1 cellular context compared by ENCODE assay signal in the genomic region with DNA sequence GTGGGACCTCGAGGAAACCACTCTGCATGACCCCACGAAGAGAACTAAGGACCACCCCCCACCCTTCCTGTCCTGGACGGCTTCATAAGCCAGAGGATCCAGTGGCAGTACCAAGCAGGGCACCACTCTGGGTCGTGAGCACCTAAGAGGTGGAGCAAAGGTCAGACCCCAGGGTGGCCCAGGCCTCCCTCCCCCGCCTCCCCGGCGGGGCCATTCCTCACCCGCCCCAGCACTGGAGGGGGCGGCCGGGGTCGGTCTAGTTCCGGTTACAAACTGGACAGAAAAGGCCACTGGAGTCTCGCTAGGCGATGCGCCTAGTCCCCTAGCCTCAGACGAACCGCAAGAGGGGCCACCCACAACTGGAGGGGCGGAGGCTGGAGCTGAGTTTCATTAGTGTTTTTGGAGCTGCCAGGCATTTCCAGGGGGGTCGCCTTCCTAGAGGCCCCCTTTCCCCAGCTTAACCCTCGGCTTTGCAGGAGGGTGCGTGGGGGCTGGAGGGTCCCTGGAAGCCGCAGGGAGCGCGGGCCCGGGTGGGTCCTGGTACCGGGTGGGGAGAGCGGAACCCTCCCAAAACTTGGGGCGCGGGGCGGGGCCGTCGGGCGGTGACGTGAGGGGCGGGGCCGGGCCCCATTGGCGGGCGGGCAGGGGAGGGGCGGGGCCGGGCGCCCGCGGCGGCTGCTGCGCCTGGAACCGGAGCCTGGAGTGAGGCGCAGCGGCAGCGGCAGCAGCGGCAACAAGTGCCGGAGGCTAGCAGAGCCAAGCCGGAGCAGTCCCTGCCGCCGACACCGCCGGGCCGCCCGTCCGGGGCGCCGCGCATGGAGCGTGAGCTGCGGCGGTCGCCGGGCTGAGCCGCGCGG.
TF ChIP-seq lines count a peak whose summit lies in the region.

B3GNT2 (plus strand) TSS at position 695 of the 857 bp plus-strand sequence. CDS start 26,106 bp downstream, outside the sequence.

TF ChIP-seq in HEK293, 187 proteins besides CTCF, POLR2A, EP300 and RAD21 (continued from another document):
- no peak for TF ChIP-seq ZBTB26 (tag by site-specific recombination; optimal IDR thresholded peaks at IDR 0.05)
- TF ChIP-seq, protein P1, sequence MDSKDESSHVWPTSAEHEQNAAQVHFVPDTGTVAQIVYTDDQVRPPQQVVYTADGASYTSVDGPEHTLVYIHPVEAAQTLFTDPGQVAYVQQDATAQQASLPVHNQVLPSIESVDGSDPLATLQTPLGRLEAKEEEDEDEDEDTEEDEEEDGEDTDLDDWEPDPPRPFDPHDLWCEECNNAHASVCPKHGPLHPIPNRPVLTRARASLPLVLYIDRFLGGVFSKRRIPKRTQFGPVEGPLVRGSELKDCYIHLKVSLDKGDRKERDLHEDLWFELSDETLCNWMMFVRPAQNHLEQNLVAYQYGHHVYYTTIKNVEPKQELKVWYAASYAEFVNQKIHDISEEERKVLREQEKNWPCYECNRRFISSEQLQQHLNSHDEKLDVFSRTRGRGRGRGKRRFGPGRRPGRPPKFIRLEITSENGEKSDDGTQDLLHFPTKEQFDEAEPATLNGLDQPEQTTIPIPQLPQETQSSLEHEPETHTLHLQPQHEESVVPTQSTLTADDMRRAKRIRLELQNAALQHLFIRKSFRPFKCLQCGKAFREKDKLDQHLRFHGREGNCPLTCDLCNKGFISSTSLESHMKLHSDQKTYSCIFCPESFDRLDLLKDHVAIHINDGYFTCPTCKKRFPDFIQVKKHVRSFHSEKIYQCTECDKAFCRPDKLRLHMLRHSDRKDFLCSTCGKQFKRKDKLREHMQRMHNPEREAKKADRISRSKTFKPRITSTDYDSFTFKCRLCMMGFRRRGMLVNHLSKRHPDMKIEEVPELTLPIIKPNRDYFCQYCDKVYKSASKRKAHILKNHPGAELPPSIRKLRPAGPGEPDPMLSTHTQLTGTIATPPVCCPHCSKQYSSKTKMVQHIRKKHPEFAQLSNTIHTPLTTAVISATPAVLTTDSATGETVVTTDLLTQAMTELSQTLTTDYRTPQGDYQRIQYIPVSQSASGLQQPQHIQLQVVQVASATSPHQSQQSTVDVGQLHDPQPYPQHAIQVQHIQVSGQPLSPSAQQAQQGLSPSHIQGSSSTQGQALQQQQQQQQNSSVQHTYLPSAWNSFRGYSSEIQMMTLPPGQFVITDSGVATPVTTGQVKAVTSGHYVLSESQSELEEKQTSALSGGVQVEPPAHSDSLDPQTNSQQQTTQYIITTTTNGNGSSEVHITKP (tag by site-specific recombination; IDR thresholded peaks at IDR 0.05): peak; percentile 58
- TF ChIP-seq MZF1 (tag by site-specific recombination; IDR thresholded peaks at IDR 0.05; ENCODE audit: borderline replicate concordance): no peak
- TF ChIP-seq ZNF223 (tag by site-specific recombination; IDR thresholded peaks at IDR 0.05): no peak
- no peak for TF ChIP-seq ZNF585B (tag by site-specific recombination; IDR thresholded peaks at IDR 0.05)
- TF ChIP-seq ZEB2 (tag by site-specific recombination; IDR thresholded peaks at IDR 0.05): no peak
- no peak for TF ChIP-seq ZBTB21 (tag by site-specific recombination; IDR thresholded peaks at IDR 0.05)
- no peak for TF ChIP-seq ZNF707 (tag by site-specific recombination; IDR thresholded peaks at IDR 0.05)
- TF ChIP-seq ZNF324 (tag by site-specific recombination; IDR thresholded peaks at IDR 0.05): no peak
- TF ChIP-seq PBX3 (CRISPR knock-in tag; IDR thresholded peaks at IDR 0.05): 0 out of 2 replicates have a peak, but pooled peaks have one; percentile 83
- no peak for TF ChIP-seq ZNF473 (tag by site-specific recombination; IDR thresholded peaks at IDR 0.05)
- no peak for TF ChIP-seq ZNF776 (tag by site-specific recombination; IDR thresholded peaks at IDR 0.05; ENCODE audit: borderline replicate concordance)
- TF ChIP-seq BCL11B (tag by site-specific recombination; IDR thresholded peaks at IDR 0.05; ENCODE audit: low read depth): no peak
- no peak for TF ChIP-seq PRDM4 (tag by site-specific recombination; IDR thresholded peaks at IDR 0.05)
- no peak for TF ChIP-seq MEIS1 (CRISPR knock-in tag; IDR thresholded peaks at IDR 0.05; ENCODE audit: borderline replicate concordance)
- TF ChIP-seq ZNF274 (IDR thresholded peaks at IDR 0.05; ENCODE audit: low read length): no peak
- TF ChIP-seq ZNF274 (tag by site-specific recombination; IDR thresholded peaks at IDR 0.05; ENCODE audit: borderline replicate concordance): no peak
- 0 out of 2 replicates have a peak, but pooled peaks have one; percentile 51 for TF ChIP-seq ZNF561 (tag by site-specific recombination; IDR thresholded peaks at IDR 0.05; ENCODE audit: borderline replicate concordance)
- TF ChIP-seq ZNF398 (tag by site-specific recombination; IDR thresholded peaks at IDR 0.05): no peak
- TF ChIP-seq GLIS2 (tag by site-specific recombination; IDR thresholded peaks at IDR 0.05): peak; percentile 46
- TF ChIP-seq SP3 (tag by site-specific recombination; IDR thresholded peaks at IDR 0.05): peak; percentile 59
- TF ChIP-seq EGR2 (tag by site-specific recombination; IDR thresholded peaks at IDR 0.05; ENCODE audit: low read depth): 0 out of 2 replicates have a peak, but pooled peaks have one; percentile 5
- no peak for TF ChIP-seq PRDM1 (tag by site-specific recombination; IDR thresholded peaks at IDR 0.05)
- TF ChIP-seq ZNF140 (tag by site-specific recombination; IDR thresholded peaks at IDR 0.05): no peak
- TF ChIP-seq KLF1 (tag by site-specific recombination; IDR thresholded peaks at IDR 0.05): peak; percentile 33; the same call in 1 of the 2 replicates
- TF ChIP-seq ZNF704 (tag by site-specific recombination; IDR thresholded peaks at IDR 0.05): no peak
- TF ChIP-seq ZFP3 (tag by site-specific recombination; IDR thresholded peaks at IDR 0.05; ENCODE audit: low read depth): no peak
- no peak for TF ChIP-seq ZNF449 (tag by site-specific recombination; IDR thresholded peaks at IDR 0.05)
